2 cellular contexts compared by ENCODE assay signal in the genomic region with DNA sequence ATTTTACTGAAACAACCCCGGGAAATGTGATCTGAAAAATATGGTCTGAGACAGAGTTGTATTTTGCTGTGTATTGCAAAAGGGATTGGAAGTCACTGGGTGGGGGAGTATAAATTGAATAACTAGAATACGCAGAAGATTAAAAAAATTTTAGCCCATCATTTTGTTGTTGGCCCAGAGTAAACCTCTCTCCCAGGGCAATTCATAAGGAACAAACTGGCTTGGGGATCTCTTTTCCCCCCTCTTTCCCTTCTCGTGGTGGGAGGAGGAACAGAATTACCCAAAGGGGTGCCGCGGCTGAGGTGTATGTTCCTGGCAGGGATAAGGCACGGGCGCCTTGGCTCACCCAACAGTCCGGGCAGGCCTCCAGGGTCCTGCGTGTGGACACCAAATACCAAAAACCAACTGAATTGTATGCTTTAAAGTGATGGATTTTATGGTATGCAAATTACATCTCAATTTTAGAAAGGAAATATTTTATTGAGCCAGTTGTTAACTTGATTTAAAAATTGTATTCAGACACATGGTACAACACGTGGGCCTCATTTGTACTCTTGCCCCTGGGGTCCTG.
TF ChIP-seq lines count a peak whose summit lies in the region.

No MANE protein-coding gene starts in this region.

TF ChIP-seq in H1, 55 proteins besides CTCF, POLR2A, EP300 and RAD21:
- TF ChIP-seq, protein P1, sequence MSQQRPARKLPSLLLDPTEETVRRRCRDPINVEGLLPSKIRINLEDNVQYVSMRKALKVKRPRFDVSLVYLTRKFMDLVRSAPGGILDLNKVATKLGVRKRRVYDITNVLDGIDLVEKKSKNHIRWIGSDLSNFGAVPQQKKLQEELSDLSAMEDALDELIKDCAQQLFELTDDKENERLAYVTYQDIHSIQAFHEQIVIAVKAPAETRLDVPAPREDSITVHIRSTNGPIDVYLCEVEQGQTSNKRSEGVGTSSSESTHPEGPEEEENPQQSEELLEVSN (IDR thresholded peaks at IDR 0.05) = no peak
- no peak for TF ChIP-seq HDAC2 (IDR thresholded peaks at IDR 0.05; ENCODE audit: borderline replicate concordance in 1 of 2, low read depth in 2 of 2, low read length in 2 of 2)
- no peak for TF ChIP-seq TBP (IDR thresholded peaks at IDR 0.05; ENCODE audit: low read depth, low read length)
- TF ChIP-seq SP4 (IDR thresholded peaks at IDR 0.05; ENCODE audit: low read length) = no peak
- TF ChIP-seq CTBP2 (IDR thresholded peaks at IDR 0.05; ENCODE audit: borderline replicate concordance, insufficient read depth, insufficient read length, low read length) = no peak
TF ChIP-seq in H1: peak in this region for 0.

TF ChIP-seq in GM12891, 5 proteins besides CTCF, POLR2A, EP300 and RAD21:
- TF ChIP-seq SPI1 (IDR thresholded peaks at IDR 0.05; ENCODE audit: low read depth, low read length) = no peak
- no peak for TF ChIP-seq POLR2AphosphoS5 (IDR thresholded peaks at IDR 0.05; ENCODE audit: low read depth, low read length)
- no peak for TF ChIP-seq TAF1 (IDR thresholded peaks at IDR 0.05; ENCODE audit: low read depth, low read length)
- no peak for TF ChIP-seq PAX5 (IDR thresholded peaks at IDR 0.05; ENCODE audit: insufficient read depth, low read length, severe bottlenecking)
- TF ChIP-seq POU2F2 (IDR thresholded peaks at IDR 0.05; ENCODE audit: low read depth, low read length) = no peak
TF ChIP-seq in GM12891: peak in this region for 0.
